Comparison of ENCODE assay signal across 26 cellular contexts in the genomic region with DNA sequence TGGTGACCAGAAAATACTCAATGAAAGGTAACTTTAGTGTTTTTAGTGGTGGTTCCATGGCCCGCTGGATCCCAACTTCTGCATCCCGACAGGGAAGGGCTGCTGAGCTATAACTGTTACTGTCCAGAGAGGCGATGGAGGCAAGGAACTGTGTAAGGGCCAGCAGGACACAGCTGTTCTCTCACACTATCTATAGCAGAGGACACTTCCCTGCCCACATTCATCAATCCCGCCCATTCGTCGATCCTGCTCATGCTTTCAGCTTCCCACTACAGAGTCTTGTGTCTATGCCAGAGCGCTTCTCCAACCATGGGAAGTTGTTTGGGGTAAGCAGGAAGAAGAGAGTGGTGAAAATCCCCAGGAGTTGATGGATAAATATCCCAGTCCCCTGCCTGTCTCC.
"Had no signal": no experiment of that assay in that cellular context is flagged by ENCODE, and none has a peak within 500 bp of the region (broad histone marks: within the 10 kb centered on the region; RNA-seq: fewer than 3 reads in every experiment).

No MANE protein-coding gene starts in this region.

- H3K36me3 ChIP-seq: heart right ventricle, left ventricle myocardium inferior, ovary, sigmoid colon, stomach, thyroid gland, transverse colon, upper lobe of left lung, vagina had no signal

- H3K9me3 Mint-ChIP-seq: mesothelial cell of epicardium; naive thymus-derived CD8-positive, alpha-beta T cell; stimulated activated naive B cell treated with anti-CD40 and anti-IgM and Interleukin-4, amounts not matched to agents 10 μg/mL and 1 μg/mL and 100 μg/mL, for 72 hours had no signal

- H3K4me1 Mint-ChIP-seq: mesothelial cell of epicardium had no signal

- H3K27me3 Mint-ChIP-seq: naive thymus-derived CD8-positive, alpha-beta T cell; progenitor cell of endocrine pancreas; stimulated activated naive B cell treated with anti-CD40 and anti-IgM and Interleukin-4, amounts not matched to agents 10 μg/mL and 1 μg/mL and 100 μg/mL, for 72 hours had no signal

- H3K27me3 ChIP-seq: heart right ventricle, hepatocyte, ovary, sigmoid colon, stomach, testis, thyroid gland, transverse colon, upper lobe of left lung, vagina had no signal

- H3K27ac ChIP-seq: hepatocyte, ovary, stomach, testis, thyroid gland, transverse colon, upper lobe of left lung, vagina had no signal

- H3K4me3 ChIP-seq: heart right ventricle, hepatocyte, left ventricle myocardium inferior, lung, ovary, sigmoid colon, smooth muscle cell, stomach, testis, thyroid gland, transverse colon, upper lobe of left lung, vagina had no signal

- H3K4me1 ChIP-seq: testis had no signal

- H3K36me3 Mint-ChIP-seq: naive thymus-derived CD8-positive, alpha-beta T cell had no signal

- ATAC-seq: naive thymus-derived CD8-positive, alpha-beta T cell; stimulated activated naive CD8-positive, alpha-beta T cell treated with anti-CD3 and anti-CD28 coated beads, Interleukin-15, Interleukin-2, amounts not matched to agents 100 U/mL and 50 U/mL, for 24 hours had no signal

- DNase-seq: heart right ventricle; islet precursor cell; left ventricle myocardium inferior; mesendoderm; naive thymus-derived CD8-positive, alpha-beta T cell; ovary; retina; right cardiac atrium; sigmoid colon; stimulated activated CD4-positive, alpha-beta T cell treated with anti-CD3 and anti-CD28 coated beads, Interleukin-1b, Interleukin-23, amount 100 ng/mL, for 48 hours; stimulated activated CD4-positive, alpha-beta T cell treated with anti-CD3 and anti-CD28 coated beads, Interleukin-2, amount 100 ng/mL, for 48 hours; stimulated activated CD4-positive, alpha-beta T cell treated with anti-CD3 and anti-CD28 coated beads, Interleukin-4, amount 100 ng/mL, for 4 hours; stimulated activated CD8-positive, alpha-beta memory T cell treated with anti-CD3 and anti-CD28 coated beads, Interleukin-4, amount 100 ng/mL, for 48 hours; stimulated activated naive B cell treated with anti-CD40 and anti-IgM and Interleukin-4, amounts not matched to agents 10 μg/mL and 1 μg/mL and 100 μg/mL, for 72 hours; stimulated activated naive CD8-positive, alpha-beta T cell treated with anti-CD3 and anti-CD28 coated beads, Interleukin-15, Interleukin-2, amounts not matched to agents 100 U/mL and 50 U/mL, for 24 hours; stomach; testis; thyroid gland; transverse colon; upper lobe of left lung had no signal

- H3K9me3 ChIP-seq: heart right ventricle, left ventricle myocardium inferior, ovary, sigmoid colon, stomach, testis, thyroid gland, transverse colon, upper lobe of left lung, vagina had no signal

- H3K4me3 Mint-ChIP-seq: mesothelial cell of epicardium; naive thymus-derived CD8-positive, alpha-beta T cell; stimulated activated naive B cell treated with anti-CD40 and anti-IgM and Interleukin-4, amounts not matched to agents 10 μg/mL and 1 μg/mL and 100 μg/mL, for 72 hours had no signal

- H3K27ac Mint-ChIP-seq: mesothelial cell of epicardium; progenitor cell of endocrine pancreas; stimulated activated naive B cell treated with anti-CD40 and anti-IgM and Interleukin-4, amounts not matched to agents 10 μg/mL and 1 μg/mL and 100 μg/mL, for 72 hours had no signal
